In the genomic region with DNA sequence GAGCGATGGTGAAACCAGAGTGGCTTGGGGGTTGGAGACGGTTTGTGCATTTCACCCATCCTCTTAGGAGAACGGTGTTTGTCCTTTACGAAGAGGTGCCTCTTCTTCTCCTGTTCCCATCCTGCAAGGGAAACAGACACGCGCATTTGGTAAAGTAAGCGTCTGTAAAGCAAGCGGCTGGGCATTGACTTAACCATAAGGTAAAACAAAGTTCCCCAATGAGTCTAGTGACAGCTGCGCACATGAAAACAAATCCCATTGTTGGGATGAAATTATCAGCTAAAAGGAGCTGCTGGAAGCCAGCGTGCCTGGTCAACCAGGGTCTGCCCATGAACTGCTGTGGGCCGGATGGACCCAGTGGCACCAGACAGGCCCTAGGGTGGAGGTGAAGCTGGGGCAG, we compare ENCODE assay signal across 1 cellular context.
TF ChIP-seq lines count a peak whose summit lies in the region.

No MANE protein-coding gene starts in this region.

TF ChIP-seq in H1, 55 proteins besides CTCF, POLR2A, EP300 and RAD21:
- TF ChIP-seq SUZ12 (IDR thresholded peaks at IDR 0.05; ENCODE audit: low read length), result 0 out of 2 replicates have a peak, but pooled peaks have one; percentile 21
- no peak for TF ChIP-seq SRF (IDR thresholded peaks at IDR 0.05; ENCODE audit: low read depth, low read length)
TF ChIP-seq in H1: peak in this region for 1.
